ENCODE assay signal across 11 cellular contexts in genomic region chr6:119873107-119873506, GRCh38.
"Had no signal": no experiment of that assay in that cellular context is flagged by ENCODE, and none has a peak within 500 bp of the region (broad histone marks: within the 10 kb centered on the region; RNA-seq: fewer than 3 reads in every experiment).

No MANE protein-coding gene starts in this region.

- ATAC-seq: GM23338, HCT116 had no signal

- H3K27ac ChIP-seq: GM23248 had no signal

- H2AFZ ChIP-seq: GM23248, GM23338 had no signal

- H3K4me1 ChIP-seq: HAP-1 had no signal

- FAIRE-seq: H1, H54 had no signal

- H3K9me3 ChIP-seq: HAP-1 had no signal

- DNase-seq: GM23248, GOT3, H7, H9, HCEC 1CT, HFFc6 had no signal

- H3K4me2 ChIP-seq: GM23338 had no signal

- H3K36me3 ChIP-seq: HAP-1 had no signal

- H3K4me3 ChIP-seq: GM23248, GM23338, HAP-1 had no signal

- H3K9ac ChIP-seq: GM23248 had no signal
